12 cellular contexts compared by ENCODE assay signal in genomic region chr9:89313842-89314241, GRCh38. TPM values are rescaled to one million over a fixed set of nuclear protein-coding genes. Genes with fewer than 3 reads are reported as not detected.
DNase-seq lines count a peak whose midpoint lies in the region; ATAC-seq, FAIRE-seq and TF ChIP-seq lines count a peak whose summit lies in the region.
"Had no signal": no experiment of that assay in that cellular context is flagged by ENCODE, and none has a peak within 500 bp of the region (broad histone marks: within the 10 kb centered on the region; RNA-seq: fewer than 3 reads in every experiment).

No MANE protein-coding gene starts in this region.

- TF ChIP-seq POLR2A in HepG2 (IDR thresholded peaks at IDR 0.05; ENCODE audit: insufficient read depth in 1 of 2, low read depth in 2 of 2, low read length in 2 of 2) (no peak; a peak in 1 of 4 replicates), right lobe of liver (IDR thresholded peaks at IDR 0.05) (no peak), H1 (IDR thresholded peaks at IDR 0.05; ENCODE audit: control extremely low read depth in 1 of 2, low read depth in 2 of 2, low read length in 2 of 2) (peak in 1 of 2 experiments; percentile 13; a peak in 2 of 3 replicates)

- no peak overlapping the region for H2BK12ac ChIP-seq in H1 (ENCODE audit: low read depth, low read length)

- H3K9me2 ChIP-seq in PC-9 (ENCODE audit: insufficient read depth): no peaks in the 10 kb centered on the region

- H2BK20ac ChIP-seq in H1 (ENCODE audit: low read length): no peak overlapping the region

- no TSS peak for BruUV-seq in HepG2 (replicated peaks; lab: Mats Ljungman, UMichigan)
- BruUV-seq in PC-9 (replicated peaks; lab: Mats Ljungman, UMichigan): no TSS peak

- H4K5ac ChIP-seq in H1 (ENCODE audit: insufficient read length, low read depth, low read length): no peak overlapping the region

- TF ChIP-seq EP300 in HepG2 (IDR thresholded peaks at IDR 0.05; ENCODE audit: low read depth in 2 of 2, low read length in 2 of 2) (no peak), HepG2 (CRISPR knock-in tag; IDR thresholded peaks at IDR 0.05; ENCODE audit: borderline replicate concordance) (no peak), H1 (IDR thresholded peaks at IDR 0.05; ENCODE audit: borderline replicate concordance in 1 of 2, low read depth in 2 of 2, low read length in 2 of 2) (no peak)

- H3K9me3 ChIP-seq in HepG2 (ENCODE audit: low read length) (no peaks in the 10 kb centered on the region), right lobe of liver (no peaks in the 10 kb centered on the region), PC-9 (ENCODE audit: insufficient read depth, low read depth) (no peaks in the 10 kb centered on the region), H1 (ENCODE audit: insufficient read depth in 2 of 2, low read depth in 1 of 2, low read length in 1 of 2) (no peaks in the 10 kb centered on the region)
- H3K9me3 ChIP-seq: prostate gland had no signal

- H3K36me3 ChIP-seq in HepG2 (replicated peaks in 1 of 2; ENCODE audit: control insufficient read depth in 1 of 2, insufficient read depth in 2 of 2, low read length in 2 of 2) (peaks cover 0 to 23% of the 10 kb centered on the region in 2 experiments; a peak in 2 of 5 replicates), right lobe of liver (peaks cover 0 to 4% (median 0%) of the 10 kb centered on the region in 4 donors), PC-9 (ENCODE audit: low read depth) (peaks cover 28% of the 10 kb centered on the region), H1 (ENCODE audit: control insufficient read depth in 2 of 4, insufficient read depth in 4 of 4, low read length in 3 of 4) (peaks cover 6 to 44% (median 25%) of the 10 kb centered on the region in 4 experiments)
- H3K36me3 ChIP-seq: prostate gland had no signal

- H3K23ac ChIP-seq in H1 (ENCODE audit: insufficient read length): no peak overlapping the region

- H3F3A ChIP-seq in PC-9 (ENCODE audit: insufficient read depth, low read depth): peaks cover 49% of the 10 kb centered on the region

- H3K27ac ChIP-seq in HepG2 (ENCODE audit: extremely low read length, insufficient read depth, low read length): peak overlapping the region; percentile 15
- H3K27ac ChIP-seq in right lobe of liver: no peak overlapping the region
- peak overlapping the region; percentile 93 for H3K27ac ChIP-seq in PC-9
- H3K27ac ChIP-seq in H1 (ENCODE audit: low read depth, low read length): no peak overlapping the region
- H3K27ac ChIP-seq: foreskin keratinocyte had no signal

- H2BK120ac ChIP-seq in H1 (replicated peaks; ENCODE audit: low read depth, low read length): no peak overlapping the region

- FAIRE-seq in HepG2 (lab: Jason Lieb, UNC) (no peak), H1 (lab: Jason Lieb, UNC) (no peak)

- TF ChIP-seq CTCF in HepG2 (CRISPR knock-in tag; IDR thresholded peaks at IDR 0.05) (no peak), right lobe of liver (IDR thresholded peaks at IDR 0.05) (no peak), PC-9 (conservative IDR thresholded peaks at IDR 0.05) (no peak), H1 (IDR thresholded peaks at IDR 0.05; ENCODE audit: control extremely low read depth in 1 of 3, insufficient read depth in 1 of 3, low read depth in 1 of 3, low read length in 3 of 3) (no peak)

- H3K4me3 Mint-ChIP-seq in stimulated activated memory B cell treated with anti-CD40 and anti-IgM and Interleukin-4, amounts not matched to agents 10 μg/mL and 1 μg/mL and 100 μg/mL, for 72 hours: no peak overlapping the region
- H3K4me3 Mint-ChIP-seq in stimulated activated naive B cell treated with anti-CD40 and anti-IgM and Interleukin-4, amounts not matched to agents 10 μg/mL and 1 μg/mL and 100 μg/mL, for 72 hours: no peak overlapping the region

- peak overlapping the region; percentile 88 to 94 (median 88); a peak in 5 of 6 replicates for H3K4me3 ChIP-seq in HepG2 (replicated peaks in 1 of 3; ENCODE audit: insufficient read depth in 1 of 3, low read depth in 2 of 3, low read length in 3 of 3)
- H3K4me3 ChIP-seq in right lobe of liver: no peak overlapping the region
- peak overlapping the region; percentile 91 for H3K4me3 ChIP-seq in PC-9
- peak overlapping the region; percentile 0 to 100 (median 98); a peak in 7 of 8 replicates for H3K4me3 ChIP-seq in H1 (ENCODE audit: extremely low read depth in 1 of 4, insufficient read depth in 2 of 4, low read depth in 3 of 4, low read length in 4 of 4)
- H3K4me3 ChIP-seq: prostate gland had no signal

- H2AFZ ChIP-seq in HepG2 (ENCODE audit: low read length) (no peak overlapping the region), PC-9 (no peak overlapping the region), H1 (ENCODE audit: low read length) (no peak overlapping the region)

- no peak for DNase-seq in HepG2 (ENCODE audit: low spot score)
- no peak for DNase-seq in right lobe of liver
- no peak for DNase-seq in PC-9
- no peak for DNase-seq in H1 (ENCODE audit: low read depth in 1 of 2, low spot score in 2 of 2)
- DNase-seq in stimulated activated naive B cell treated with anti-CD40 and anti-IgM and Interleukin-4, amounts not matched to agents 10 μg/mL and 1 μg/mL and 100 μg/mL, for 72 hours: no peak
- DNase-seq: GOT3, NCI-H1930 had no signal

- H3K9me3 Mint-ChIP-seq in stimulated activated memory B cell treated with anti-CD40 and anti-IgM and Interleukin-4, amounts not matched to agents 10 μg/mL and 1 μg/mL and 100 μg/mL, for 72 hours: no peaks in the 10 kb centered on the region
- no peaks in the 10 kb centered on the region for H3K9me3 Mint-ChIP-seq in stimulated activated naive B cell treated with anti-CD40 and anti-IgM and Interleukin-4, amounts not matched to agents 10 μg/mL and 1 μg/mL and 100 μg/mL, for 72 hours

- H2AK5ac ChIP-seq in H1 (ENCODE audit: low read depth, low read length): no peak overlapping the region

- intact Hi-C loops in HepG2 (cut with micrococcal nuclease; ENCODE audit: unreplicated experiment): no loop called here
- intact Hi-C loops in right lobe of liver (cut with DNase I): no loop called here
- intact Hi-C loops in PC-9 (cut with micrococcal nuclease; ENCODE audit: unreplicated experiment): loop anchor here (5.0 to 10.0 kb wide), 2 partner anchors 177 to 719 kb away; no protein-coding TSS in a partner anchor

- H2BK15ac ChIP-seq in H1 (ENCODE audit: low read length): no peak overlapping the region

- H3K27ac Mint-ChIP-seq in stimulated activated memory B cell treated with anti-CD40 and anti-IgM and Interleukin-4, amounts not matched to agents 10 μg/mL and 1 μg/mL and 100 μg/mL, for 72 hours: peak overlapping the region; percentile 19
- H3K27ac Mint-ChIP-seq in stimulated activated naive B cell treated with anti-CD40 and anti-IgM and Interleukin-4, amounts not matched to agents 10 μg/mL and 1 μg/mL and 100 μg/mL, for 72 hours: no peak overlapping the region

- H3K4me1 ChIP-seq in HepG2 (ENCODE audit: insufficient read depth, low read length): peaks cover 59% of the 10 kb centered on the region
- peaks cover 0 to 34% (median 5%) of the 10 kb centered on the region in 4 donors for H3K4me1 ChIP-seq in right lobe of liver
- peaks cover 55% of the 10 kb centered on the region for H3K4me1 ChIP-seq in PC-9 (replicated peaks; ENCODE audit: insufficient read depth)
- H3K4me1 ChIP-seq in H1 (replicated peaks in 1 of 4; ENCODE audit: control insufficient read depth in 3 of 4, insufficient read depth in 4 of 4, low read length in 3 of 4): peaks cover 0 to 11% (median 4%) of the 10 kb centered on the region in 4 experiments; a peak in 5 of 7 replicates

- CTCF ChIA-PET in HepG2 (lab: Yijun Ruan, JAX; ENCODE audit: low intra/inter-chr PET ratio, low total read pairs) (no interaction called here), PC-9 (lab: Charles Lee) (no interaction called here), H1 (lab: Charles Lee; ENCODE audit: partially characterized antibody) (no interaction called here)

- H3K79me2 ChIP-seq in HepG2 (ENCODE audit: insufficient read depth, low read length) (peaks cover 73% of the 10 kb centered on the region), PC-9 (ENCODE audit: low read depth) (peaks cover 86% of the 10 kb centered on the region), H1 (ENCODE audit: control insufficient read depth in 1 of 2, insufficient read depth in 2 of 2, low read length in 2 of 2) (peaks cover 40 to 71% of the 10 kb centered on the region in 2 experiments)

- no peak overlapping the region for H3K56ac ChIP-seq in H1 (replicated peaks; ENCODE audit: insufficient read length, low read depth, low read length)

- H3K4me1 Mint-ChIP-seq in stimulated activated memory B cell treated with anti-CD40 and anti-IgM and Interleukin-4, amounts not matched to agents 10 μg/mL and 1 μg/mL and 100 μg/mL, for 72 hours: peaks cover 30% of the 10 kb centered on the region
- H3K4me1 Mint-ChIP-seq in stimulated activated naive B cell treated with anti-CD40 and anti-IgM and Interleukin-4, amounts not matched to agents 10 μg/mL and 1 μg/mL and 100 μg/mL, for 72 hours: peaks cover 11 to 24% of the 10 kb centered on the region in 2 donors

- ATAC-seq in HepG2 (no peak), right lobe of liver (no peak), HG02763 (IDR thresholded peaks at IDR 0.05; ENCODE audit: unreplicated experiment) (no peak), GM21619 (IDR thresholded peaks at IDR 0.05; ENCODE audit: unreplicated experiment) (no peak)
- ATAC-seq in stimulated activated memory B cell treated with anti-CD40 and anti-IgM and Interleukin-4, amounts not matched to agents 10 μg/mL and 1 μg/mL and 100 μg/mL, for 72 hours: no peak
- ATAC-seq in stimulated activated naive B cell treated with anti-CD40 and anti-IgM and Interleukin-4, amounts not matched to agents 10 μg/mL and 1 μg/mL and 100 μg/mL, for 72 hours (replicated peaks): no peak
- ATAC-seq: foreskin keratinocyte had no signal

- H3K27me3 ChIP-seq in HepG2 (ENCODE audit: control insufficient read depth in 1 of 2, insufficient read depth in 2 of 2, low read length in 2 of 2) (no peaks in the 10 kb centered on the region; a peak in 1 of 5 replicates), right lobe of liver (no peaks in the 10 kb centered on the region), PC-9 (ENCODE audit: insufficient read depth, low read depth) (no peaks in the 10 kb centered on the region), H1 (replicated peaks in 1 of 4; ENCODE audit: control insufficient read depth in 3 of 4, extremely low read depth in 1 of 4, insufficient read depth in 3 of 4, low read length in 3 of 4) (no peaks in the 10 kb centered on the region)
- H3K27me3 ChIP-seq: foreskin keratinocyte had no signal

- no peak overlapping the region for H2BK5ac ChIP-seq in H1 (ENCODE audit: low read depth, low read length)

- no peak for TF ChIP-seq RAD21 in HepG2 (CRISPR knock-in tag; IDR thresholded peaks at IDR 0.05)
- no peak for TF ChIP-seq RAD21 in H1 (IDR thresholded peaks at IDR 0.05 in 1 of 2, conservative IDR thresholded peaks at IDR 0.05 in 1 of 2; ENCODE audit: low read depth in 2 of 2, low read length in 2 of 2)

- no peak overlapping the region for H4K8ac ChIP-seq in H1 (ENCODE audit: extremely low read depth, insufficient read depth, low read length)

- in situ Hi-C loops in HepG2 (cut with HindIII; ENCODE audit: extremely low pct_ligation_motif_present, low pct_unique_long_range_greater_than_20kb): loop anchor here (10.0 kb wide), 1 partner anchor 241 kb away; no protein-coding TSS in a partner anchor

- H3K23me2 ChIP-seq in H1 (ENCODE audit: low read depth, low read length): 0 out of 2 replicates have a peak, but pooled peaks cover 2% of the 10 kb centered on the region

- peak overlapping the region; percentile 83 for H3K4me2 ChIP-seq in HepG2 (ENCODE audit: low read depth, low read length)
- H3K4me2 ChIP-seq in PC-9: peak overlapping the region; percentile 90
- H3K4me2 ChIP-seq in H1 (ENCODE audit: insufficient read depth in 1 of 2, low read depth in 2 of 2, low read length in 2 of 2): peak overlapping the region; percentile 58 to 67

- no peak overlapping the region for H4K91ac ChIP-seq in H1 (replicated peaks; ENCODE audit: insufficient read length, low read length)

- peaks cover 10% of the 10 kb centered on the region for H3K36me3 Mint-ChIP-seq in stimulated activated memory B cell treated with anti-CD40 and anti-IgM and Interleukin-4, amounts not matched to agents 10 μg/mL and 1 μg/mL and 100 μg/mL, for 72 hours
- peaks cover 25 to 33% of the 10 kb centered on the region in 2 donors for H3K36me3 Mint-ChIP-seq in stimulated activated naive B cell treated with anti-CD40 and anti-IgM and Interleukin-4, amounts not matched to agents 10 μg/mL and 1 μg/mL and 100 μg/mL, for 72 hours

- H4K20me1 ChIP-seq in HepG2 (ENCODE audit: insufficient read depth, low read length) (peaks cover 28% of the 10 kb centered on the region), PC-9 (ENCODE audit: insufficient read depth) (peaks cover 18% of the 10 kb centered on the region; the same call in 1 of the 2 replicates), H1 (replicated peaks in 1 of 2; ENCODE audit: control insufficient read depth in 1 of 2, insufficient read depth in 2 of 2, low read length in 2 of 2) (peaks cover 17 to 24% of the 10 kb centered on the region in 2 experiments)

- POLR2A ChIA-PET in HepG2 (lab: Yijun Ruan, JAX) (no interaction called here), PC-9 (lab: Charles Lee; ENCODE audit: unreplicated experiment) (no interaction called here), H1 (lab: Charles Lee; ENCODE audit: partially characterized antibody) (interaction anchor here (1.0 to 3.2 kb wide), 2 partner anchors 11 to 112 kb away, joined by 4 to 19 read pairs; no protein-coding TSS in a partner anchor)

- H3K79me1 ChIP-seq in H1 (ENCODE audit: low read depth, low read length): peaks cover 3% of the 10 kb centered on the region; the same call in 1 of the 2 replicates

- H3K4ac ChIP-seq in H1 (replicated peaks; ENCODE audit: insufficient read length, low read depth, low read length): no peak overlapping the region

- H3K18ac ChIP-seq in H1 (ENCODE audit: extremely low read depth, low read length): no peak overlapping the region

- H3K9ac ChIP-seq in HepG2 (ENCODE audit: insufficient read depth, low read depth, low read length): peak overlapping the region; percentile 97
- peak overlapping the region in 2 of 4 experiments; percentile 1 to 39; a peak in 2 of 7 replicates for H3K9ac ChIP-seq in H1 (replicated peaks in 1 of 4; ENCODE audit: extremely low read depth in 1 of 4, low read depth in 3 of 4, low read length in 3 of 4)

- H3K27me3 Mint-ChIP-seq in stimulated activated memory B cell treated with anti-CD40 and anti-IgM and Interleukin-4, amounts not matched to agents 10 μg/mL and 1 μg/mL and 100 μg/mL, for 72 hours: no peaks in the 10 kb centered on the region
- H3K27me3 Mint-ChIP-seq in stimulated activated naive B cell treated with anti-CD40 and anti-IgM and Interleukin-4, amounts not matched to agents 10 μg/mL and 1 μg/mL and 100 μg/mL, for 72 hours: no peaks in the 10 kb centered on the region

- WGBS in HepG2 (ENCODE audit: low lambda C conversion rate): 8% methylated on average over 1 of the region's 1 CpG
- 76% methylated on average over 1 of the region's 1 CpG for WGBS in right lobe of liver (ENCODE audit: insufficient coverage, low coverage, low lambda C conversion rate, missing lambda C conversion rate)
- WGBS in H1 (ENCODE audit: extremely low coverage in 1 of 2, insufficient coverage in 1 of 2, insufficient read length in 1 of 2, insufficient replicate concordance in 2 of 2, low coverage in 1 of 2, low lambda C conversion rate in 2 of 2, missing lambda C conversion rate in 1 of 2), 2 experiments: 89% methylated on average over 1 of the region's 1 CpG; no CpG with 5 or more reads in 1 of the 2 experiments

- no peak overlapping the region for H3K14ac ChIP-seq in H1 (ENCODE audit: insufficient read length)

RNA-seq across cellular contexts. Expression of gene CKS2, which starts 2.8 kb away (rescaled TPM):
- total RNA-seq in HepG2 (2016; rRNA removed; fragmentation: Illumina TruSeq; extraction: Trizol) (317 and 498 TPM in 2 replicates), right lobe of liver (10 to 100 TPM in 3 of 6 experiments, 1 to 10 TPM in 3; 4.4 to 27.2 (median 9.1) TPM), PC-9 (2021) (138 and 260 TPM in 2 replicates)
- total RNA-seq in HepG2 (2016; cell fraction: cytosol; rRNA removed; fragmentation: Illumina TruSeq; extraction: Trizol; ENCODE audit: low read depth): 202 and 209 TPM in 2 replicates
- total RNA-seq in HepG2 (2016; cell fraction: insoluble cytoplasmic fraction; rRNA removed; fragmentation: Illumina TruSeq; extraction: Trizol): 319 and 528 TPM in 2 replicates
- 159 TPM in 2 replicates for total RNA-seq in HepG2 (2016; cell fraction: membrane; rRNA removed; fragmentation: Illumina TruSeq; extraction: Trizol)
- 121 and 124 TPM in 2 replicates for total RNA-seq in HepG2 (2016; cell fraction: nucleus; rRNA removed; fragmentation: Illumina TruSeq; extraction: Trizol)
- polyA plus RNA-seq in HepG2 (2011; rRNA removed) (151 and 251 TPM in 2 replicates), H1 (2011; rRNA removed) (595 and 689 TPM in 2 replicates)
- 262 and 383 TPM in 2 replicates for polyA plus RNA-seq in HepG2 (2011; cell fraction: cytosol; rRNA removed)
- polyA plus RNA-seq in HepG2 (2011; cell fraction: nucleus; rRNA removed): 75.2 and 95.2 TPM in 2 replicates
- polyA plus RNA-seq in HepG2 (2012): 170 and 179 TPM in 2 replicates
- polyA plus RNA-seq in HepG2 (2016; cell fraction: cytosol; fragmentation: Illumina TruSeq; extraction: Trizol; ENCODE audit: low read depth): 102 and 110 TPM in 2 replicates
- polyA plus RNA-seq in HepG2 (2016; cell fraction: insoluble cytoplasmic fraction; fragmentation: Illumina TruSeq; extraction: Trizol; ENCODE audit: low read depth): 534 and 617 TPM in 2 replicates
- polyA plus RNA-seq in HepG2 (2016; cell fraction: membrane; fragmentation: Illumina TruSeq; extraction: Trizol; ENCODE audit: low read depth): 117 and 124 TPM in 2 replicates
- 190 and 193 TPM in 2 replicates for polyA plus RNA-seq in HepG2 (2016; cell fraction: nucleus; fragmentation: Illumina TruSeq; extraction: Trizol; ENCODE audit: insufficient read depth, low read depth)
- polyA minus RNA-seq in HepG2 (2011; rRNA and poly(A)+ RNA removed; ENCODE audit: low replicate concordance): 158 and 427 TPM in 2 replicates
- 55.3 and 63.5 TPM in 2 replicates for polyA minus RNA-seq in HepG2 (2011; cell fraction: cytosol; rRNA and poly(A)+ RNA removed)
- 22.9 and 24.1 TPM in 2 replicates for polyA minus RNA-seq in HepG2 (2011; cell fraction: nucleus; rRNA and poly(A)+ RNA removed)
- 320 and 337 TPM in 2 replicates for total RNA-seq in H1 (2021; fragmentation: NEBNext Ultra II Directional; extraction: Animal tissue kit (Norgen Biotek cat#: 25700))
- 655 TPM for polyA plus RNA-seq in H1 (2011; cell fraction: cytosol; rRNA removed)
- 203 TPM for polyA plus RNA-seq in H1 (2011; cell fraction: nucleus; rRNA removed)
- 286 to 484 TPM (median 379 TPM) in 4 replicates for polyA plus RNA-seq in H1 (2012, experiment 1 of 2)
- 874 TPM for polyA plus RNA-seq in H1 (2012, experiment 2 of 2)
- polyA plus RNA-seq in H1 (2013, experiment 1 of 2): 200 TPM
- 204 TPM for polyA plus RNA-seq in H1 (2013, experiment 2 of 2)
- 251 and 296 TPM in 2 replicates for polyA minus RNA-seq in H1 (2011; rRNA and poly(A)+ RNA removed)
- 162 TPM for polyA minus RNA-seq in H1 (2011; cell fraction: cytosol; rRNA and poly(A)+ RNA removed)
- polyA minus RNA-seq in H1 (2011; cell fraction: nucleus; rRNA and poly(A)+ RNA removed): 82.4 TPM

RNA-seq across cellular contexts. Expression of gene SECISBP2, which starts 4.5 kb away (rescaled TPM):
- total RNA-seq in HepG2 (2016; rRNA removed; fragmentation: Illumina TruSeq; extraction: Trizol): 32.4 and 32.9 TPM in 2 replicates
- total RNA-seq in HepG2 (2016; cell fraction: cytosol; rRNA removed; fragmentation: Illumina TruSeq; extraction: Trizol; ENCODE audit: low read depth): 14.6 and 17.7 TPM in 2 replicates
- 34.2 and 35.3 TPM in 2 replicates for total RNA-seq in HepG2 (2016; cell fraction: insoluble cytoplasmic fraction; rRNA removed; fragmentation: Illumina TruSeq; extraction: Trizol)
- 39.7 and 44.1 TPM in 2 replicates for total RNA-seq in HepG2 (2016; cell fraction: membrane; rRNA removed; fragmentation: Illumina TruSeq; extraction: Trizol)
- 37.8 and 40.1 TPM in 2 replicates for total RNA-seq in HepG2 (2016; cell fraction: nucleus; rRNA removed; fragmentation: Illumina TruSeq; extraction: Trizol)
- polyA plus RNA-seq in HepG2 (2011; rRNA removed): 38.0 and 38.4 TPM in 2 replicates
- polyA plus RNA-seq in HepG2 (2011; cell fraction: cytosol; rRNA removed): 20.4 and 26.2 TPM in 2 replicates
- 48.6 and 57.7 TPM in 2 replicates for polyA plus RNA-seq in HepG2 (2011; cell fraction: nucleus; rRNA removed)
- polyA plus RNA-seq in HepG2 (2012): 31.4 and 31.5 TPM in 2 replicates
- 18.7 and 19.7 TPM in 2 replicates for polyA plus RNA-seq in HepG2 (2016; cell fraction: cytosol; fragmentation: Illumina TruSeq; extraction: Trizol; ENCODE audit: low read depth)
- polyA plus RNA-seq in HepG2 (2016; cell fraction: insoluble cytoplasmic fraction; fragmentation: Illumina TruSeq; extraction: Trizol; ENCODE audit: low read depth): 32.7 and 33.1 TPM in 2 replicates
- polyA plus RNA-seq in HepG2 (2016; cell fraction: membrane; fragmentation: Illumina TruSeq; extraction: Trizol; ENCODE audit: low read depth): 33.3 and 34.2 TPM in 2 replicates
- 46.3 and 52.0 TPM in 2 replicates for polyA plus RNA-seq in HepG2 (2016; cell fraction: nucleus; fragmentation: Illumina TruSeq; extraction: Trizol; ENCODE audit: insufficient read depth, low read depth)
- polyA minus RNA-seq in HepG2 (2011; rRNA and poly(A)+ RNA removed; ENCODE audit: low replicate concordance): 21.8 and 27.1 TPM in 2 replicates
- polyA minus RNA-seq in HepG2 (2011; cell fraction: cytosol; rRNA and poly(A)+ RNA removed): 13.3 and 14.0 TPM in 2 replicates
- 60.4 and 64.4 TPM in 2 replicates for polyA minus RNA-seq in HepG2 (2011; cell fraction: nucleus; rRNA and poly(A)+ RNA removed)
- total RNA-seq in right lobe of liver: 10 to 100 TPM; 17.3 to 34.2 (median 26.5) TPM
- 33.3 and 41.4 TPM in 2 replicates for total RNA-seq in PC-9 (2021)
- 58.4 and 61.7 TPM in 2 replicates for total RNA-seq in H1 (2021; fragmentation: NEBNext Ultra II Directional; extraction: Animal tissue kit (Norgen Biotek cat#: 25700))
- 36.4 and 39.0 TPM in 2 replicates for polyA plus RNA-seq in H1 (2011; rRNA removed)
- polyA plus RNA-seq in H1 (2011; cell fraction: cytosol; rRNA removed): 58.9 TPM
- polyA plus RNA-seq in H1 (2011; cell fraction: nucleus; rRNA removed): 117 TPM
- polyA plus RNA-seq in H1 (2012, experiment 1 of 2): 44.2 to 55.7 TPM (median 51.3 TPM) in 4 replicates
- polyA plus RNA-seq in H1 (2012, experiment 2 of 2): 4.2 TPM
- polyA plus RNA-seq in H1 (2013, experiment 1 of 2): 75.9 TPM
- 69.4 TPM for polyA plus RNA-seq in H1 (2013, experiment 2 of 2)
- polyA minus RNA-seq in H1 (2011; rRNA and poly(A)+ RNA removed): 55.7 and 61.5 TPM in 2 replicates
- polyA minus RNA-seq in H1 (2011; cell fraction: cytosol; rRNA and poly(A)+ RNA removed): 26.3 TPM
- 111 TPM for polyA minus RNA-seq in H1 (2011; cell fraction: nucleus; rRNA and poly(A)+ RNA removed)

Comparison
In these comparisons a context has a peak if more than half of its experiments do, and no peak if none do; other contexts are left out.
1. H3K27ac ChIP-seq: peak in HepG2 (single experiment) and PC-9 (single experiment); none in right lobe of liver (0 of 3) and H1 (single experiment).
2. H3K4me3 ChIP-seq: peak in HepG2 (3 of 3), PC-9 (single experiment) and H1 (4 of 4); none in right lobe of liver (0 of 3).
3. Of the 41 proteins assayed by ChIP-seq in both HepG2 and H1: peak only in HepG2: none; only in H1: POLR2AphosphoS5; in both: none; in neither: 39; mixed calls (peak in some experiments, not most) for 1.
4. Peak in every context shown above with its lines, with median percentiles within 50 percentile points of each other: H3K4me2 ChIP-seq.